In the genomic region with DNA sequence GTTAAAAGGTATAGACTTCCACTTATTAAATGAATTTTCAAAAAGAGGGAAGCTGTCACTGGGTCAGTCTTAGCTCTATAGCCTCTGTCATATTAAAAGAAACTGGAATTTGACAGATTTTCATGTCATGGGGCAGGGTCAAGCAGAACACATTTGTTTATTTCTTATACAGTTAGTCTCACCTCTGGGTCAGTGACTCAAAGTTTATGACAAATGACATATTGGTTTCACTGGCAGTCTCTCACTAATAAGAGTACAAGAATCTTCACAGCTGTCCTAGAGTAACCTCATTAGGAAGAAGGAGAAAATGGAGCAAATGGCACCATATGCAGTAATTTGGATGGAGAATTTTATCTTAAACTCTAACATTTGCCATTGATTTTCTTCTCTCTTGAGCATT, we compare ENCODE assay signal across 18 cellular contexts.
"Had no signal": no experiment of that assay in that cellular context is flagged by ENCODE, and none has a peak within 500 bp of the region (broad histone marks: within the 10 kb centered on the region; RNA-seq: fewer than 3 reads in every experiment).

No MANE protein-coding gene starts in this region.

- FAIRE-seq: frontal cortex had no signal

- H3K27me3 ChIP-seq: esophagus muscularis mucosa, heart left ventricle, spleen had no signal

- H3K27ac Mint-ChIP-seq: activated naive CD4-positive, alpha-beta T cell treated with anti-CD3 and anti-CD28 coated beads for 36 hours; T-helper 1 cell treated with Interleukin-12 subunit alpha and Interleukin-12 subunit beta and Interleukin-4 antibody, amounts not matched to agents 30 μg/mL and 1 μg/mL, for 36 hours had no signal

- H3K4me3 Mint-ChIP-seq: activated naive CD4-positive, alpha-beta T cell treated with anti-CD3 and anti-CD28 coated beads for 36 hours; mesothelial cell of epicardium; neural crest cell; stimulated activated naive CD8-positive, alpha-beta T cell treated with anti-CD3 and anti-CD28 coated beads, Interleukin-15, amount 100 ng/mL, for 72 hours; T-helper 1 cell treated with Interleukin-12 subunit alpha and Interleukin-12 subunit beta and Interleukin-4 antibody, amounts not matched to agents 30 μg/mL and 1 μg/mL, for 36 hours; type B pancreatic cell had no signal

- H3K9me3 Mint-ChIP-seq: activated naive CD4-positive, alpha-beta T cell treated with anti-CD3 and anti-CD28 coated beads for 36 hours; mesothelial cell of epicardium; stimulated activated naive CD8-positive, alpha-beta T cell treated with anti-CD3 and anti-CD28 coated beads, Interleukin-15, amount 100 ng/mL, for 72 hours; T-helper 1 cell treated with Interleukin-12 subunit alpha and Interleukin-12 subunit beta and Interleukin-4 antibody, amounts not matched to agents 30 μg/mL and 1 μg/mL, for 36 hours had no signal

- H3K4me1 ChIP-seq: lower lobe of right lung, psoas muscle, spleen had no signal

- DNase-seq: activated CD4-positive, alpha-beta T cell treated with anti-CD3 and anti-CD28 coated beads for 4 hours; activated CD8-positive, alpha-beta memory T cell treated with anti-CD3 and anti-CD28 coated beads for 24 hours; activated naive CD4-positive, alpha-beta T cell treated with anti-CD3 and anti-CD28 coated beads for 36 hours; central memory CD4-positive, alpha-beta T cell; heart left ventricle; left cardiac atrium; lower lobe of right lung; psoas muscle; spleen; stimulated activated naive CD8-positive, alpha-beta T cell treated with anti-CD3 and anti-CD28 coated beads, Interleukin-15, amount 100 ng/mL, for 72 hours had no signal

- H3K4me1 Mint-ChIP-seq: neural crest cell had no signal

- H3K27ac ChIP-seq: coronary artery, esophagus muscularis mucosa, heart left ventricle, lower lobe of right lung, psoas muscle, spleen had no signal

- H3K4me3 ChIP-seq: coronary artery, esophagus muscularis mucosa, heart left ventricle, lower lobe of right lung, psoas muscle, spleen had no signal

- ATAC-seq: heart left ventricle; left cardiac atrium; lower lobe of right lung; psoas muscle; sciatic nerve; stimulated activated naive CD8-positive, alpha-beta T cell treated with anti-CD3 and anti-CD28 coated beads, Interleukin-15, amount 100 ng/mL, for 72 hours had no signal

- H3K27me3 Mint-ChIP-seq: stimulated activated naive CD8-positive, alpha-beta T cell treated with anti-CD3 and anti-CD28 coated beads, Interleukin-15, amount 100 ng/mL, for 72 hours; type B pancreatic cell had no signal
